8 cellular contexts compared by ENCODE assay signal in the genomic region with DNA sequence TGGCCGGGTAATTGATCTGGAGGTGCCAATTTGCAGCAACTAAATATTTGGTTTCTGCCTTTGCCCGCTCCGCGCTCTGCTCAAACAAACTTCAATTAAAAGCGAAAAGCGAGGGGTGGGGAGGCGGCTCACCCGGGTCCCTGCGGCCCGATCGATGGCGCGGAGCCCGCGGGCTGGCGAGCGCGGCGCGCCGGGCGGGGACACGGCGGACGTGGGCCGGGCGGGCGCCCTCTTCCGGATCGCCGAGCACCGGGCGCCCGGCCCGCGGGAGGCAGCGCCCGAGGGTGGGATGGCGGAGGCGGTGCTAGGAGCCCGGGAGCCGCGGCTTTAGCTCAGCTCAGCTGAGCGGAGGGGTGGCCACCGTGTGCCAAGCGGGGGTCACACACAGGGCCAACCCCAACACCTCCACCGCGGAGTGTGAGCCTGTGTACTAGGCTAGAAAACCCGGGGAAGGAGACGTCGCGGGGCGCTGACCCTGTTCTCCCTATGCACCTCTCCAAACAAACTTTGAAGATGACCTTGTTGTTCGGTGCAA. TPM values are rescaled to one million over a fixed set of nuclear protein-coding genes. Genes with fewer than 3 reads are reported as not detected.
DNase-seq lines count a peak whose midpoint lies in the region; ATAC-seq and TF ChIP-seq lines count a peak whose summit lies in the region.

No MANE protein-coding gene starts in this region.

- H3K4me3 ChIP-seq in effector memory CD4-positive, alpha-beta T cell (ENCODE audit: insufficient read depth, low read depth, low read length, poor library complexity, severe bottlenecking) = peak overlapping the region; percentile 55

- H3K9me3 Mint-ChIP-seq in activated CD4-positive, alpha-beta T cell treated with anti-CD3 and anti-CD28 coated beads, Interleukin-2, amount 10 ng/mL, durations not matched to agents 24 days and 14 days = no peaks in the 10 kb centered on the region
- no peaks in the 10 kb centered on the region for H3K9me3 Mint-ChIP-seq in mesothelial cell of epicardium

- no peaks in the 10 kb centered on the region for H3K9me3 ChIP-seq in effector memory CD4-positive, alpha-beta T cell (ENCODE audit: control insufficient read depth, low read length)

- intact Hi-C loops in activated CD4-positive, alpha-beta T cell treated with anti-CD3 and anti-CD28 coated beads, Interleukin-2, amount 10 ng/mL, durations not matched to agents 24 days and 14 days (cut with micrococcal nuclease) = loop anchor here (1.0 kb wide), 2 partner anchors 47 to 113 kb away; a partner anchor contains a TSS

- H3K27me3 Mint-ChIP-seq in activated CD4-positive, alpha-beta T cell treated with anti-CD3 and anti-CD28 coated beads, Interleukin-2, amount 10 ng/mL, durations not matched to agents 24 days and 14 days = peaks cover 34% of the 10 kb centered on the region
- peaks cover 22% of the 10 kb centered on the region for H3K27me3 Mint-ChIP-seq in mesothelial cell of epicardium (ENCODE audit: low read depth)

- DNase-seq in NCI-H1694 treated with DMSO at 0.1 percent for 48 hours (lab: John Stamatoyannopoulos, UW) (peak; percentile 34), NCI-H1694 (lab: John Stamatoyannopoulos, UW) (no peak), NCI-H146 (lab: John Stamatoyannopoulos, UW) (peak; percentile 56), mesothelial cell of epicardium (ENCODE audit: low spot score in 2 of 2, unreplicated experiment in 2 of 2) (peak in 1 of 2 experiments; percentile 62), ecto neural progenitor cell (ENCODE audit: low spot score) (no peak)
- peak; percentile 84 for DNase-seq in activated CD4-positive, alpha-beta T cell treated with anti-CD3 and anti-CD28 coated beads, Interleukin-2, amount 10 ng/mL, durations not matched to agents 24 days and 14 days
- DNase-seq in effector memory CD4-positive, alpha-beta T cell = peak in 2 of 3 donors; percentile 5 to 8
- peak; percentile 58 for DNase-seq in stimulated activated naive CD8-positive, alpha-beta T cell treated with anti-CD3 and anti-CD28 coated beads, Interleukin-15, Interleukin-2, amounts not matched to agents 100 U/mL and 50 U/mL, for 24 hours

- H3K27me3 ChIP-seq in effector memory CD4-positive, alpha-beta T cell (replicated peaks; ENCODE audit: control insufficient read depth, insufficient read depth, low read length, poor library complexity, severe bottlenecking) = peaks cover 38% of the 10 kb centered on the region

- peaks cover 18% of the 10 kb centered on the region for H3K4me1 Mint-ChIP-seq in activated CD4-positive, alpha-beta T cell treated with anti-CD3 and anti-CD28 coated beads, Interleukin-2, amount 10 ng/mL, durations not matched to agents 24 days and 14 days
- peaks cover 40% of the 10 kb centered on the region for H3K4me1 Mint-ChIP-seq in mesothelial cell of epicardium

- no peak overlapping the region for H3K27ac Mint-ChIP-seq in activated CD4-positive, alpha-beta T cell treated with anti-CD3 and anti-CD28 coated beads, Interleukin-2, amount 10 ng/mL, durations not matched to agents 24 days and 14 days
- H3K27ac Mint-ChIP-seq in mesothelial cell of epicardium = no peak overlapping the region

- no peaks in the 10 kb centered on the region for H3K36me3 ChIP-seq in effector memory CD4-positive, alpha-beta T cell (ENCODE audit: control insufficient read depth, insufficient read depth, low read length)

- H3K4me1 ChIP-seq in effector memory CD4-positive, alpha-beta T cell (ENCODE audit: control insufficient read depth, insufficient read depth, low read length, poor library complexity, severe bottlenecking) = peaks cover 13% of the 10 kb centered on the region

- H3K36me3 Mint-ChIP-seq in activated CD4-positive, alpha-beta T cell treated with anti-CD3 and anti-CD28 coated beads, Interleukin-2, amount 10 ng/mL, durations not matched to agents 24 days and 14 days (ENCODE audit: low read depth) = peaks cover 7% of the 10 kb centered on the region
- H3K36me3 Mint-ChIP-seq in mesothelial cell of epicardium = peaks cover 5% of the 10 kb centered on the region

- no peak overlapping the region for H3K27ac ChIP-seq in effector memory CD4-positive, alpha-beta T cell (ENCODE audit: insufficient read depth, low read length, poor library complexity, severe bottlenecking)

- TF ChIP-seq CTCF in mesothelial cell of epicardium (IDR thresholded peaks at IDR 0.05; ENCODE audit: unreplicated experiment) = no peak

- peak overlapping the region; percentile 93 for H3K4me3 Mint-ChIP-seq in activated CD4-positive, alpha-beta T cell treated with anti-CD3 and anti-CD28 coated beads, Interleukin-2, amount 10 ng/mL, durations not matched to agents 24 days and 14 days
- peak overlapping the region; percentile 88 for H3K4me3 Mint-ChIP-seq in mesothelial cell of epicardium

- ATAC-seq in stimulated activated naive CD8-positive, alpha-beta T cell treated with anti-CD3 and anti-CD28 coated beads, Interleukin-15, Interleukin-2, amounts not matched to agents 100 U/mL and 50 U/mL, for 24 hours = peak; percentile 65

RNA-seq across cellular contexts. Expression of a gene that starts 32.2 kb away (rescaled TPM):
- total RNA-seq in activated CD4-positive, alpha-beta T cell treated with anti-CD3 and anti-CD28 coated beads, Interleukin-2, amount 10 ng/mL, durations not matched to agents 24 days and 14 days = 24.6 and 25.4 TPM in 2 replicates
- total RNA-seq in mesothelial cell of epicardium = 83.2 to 86.0 TPM (median 83.2 TPM) in 3 replicates

RNA-seq across cellular contexts. Expression of a gene that starts 41.9 kb away (rescaled TPM):
- total RNA-seq in activated CD4-positive, alpha-beta T cell treated with anti-CD3 and anti-CD28 coated beads, Interleukin-2, amount 10 ng/mL, durations not matched to agents 24 days and 14 days = 176 and 182 TPM in 2 replicates
- total RNA-seq in mesothelial cell of epicardium = 80.6 to 86.1 TPM (median 80.9 TPM) in 3 replicates

RNA-seq across cellular contexts. Expression of a gene that starts 51.1 kb away (rescaled TPM):
- total RNA-seq in activated CD4-positive, alpha-beta T cell treated with anti-CD3 and anti-CD28 coated beads, Interleukin-2, amount 10 ng/mL, durations not matched to agents 24 days and 14 days = 0.21 and 0.42 TPM in 2 replicates
- 2.2 to 3.1 TPM (median 3.0 TPM) in 3 replicates for total RNA-seq in mesothelial cell of epicardium

Comparison
In these comparisons a context has a peak if more than half of its experiments do, and no peak if none do; other contexts are left out.
1. DNase-seq: peak in NCI-H1694 treated with DMSO at 0.1 percent for 48 hours (single experiment), NCI-H146 (single experiment), activated CD4-positive, alpha-beta T cell treated with anti-CD3 and anti-CD28 coated beads, Interleukin-2, amount 10 ng/mL, durations not matched to agents 24 days and 14 days (single experiment), effector memory CD4-positive, alpha-beta T cell (2 of 3) and stimulated activated naive CD8-positive, alpha-beta T cell treated with anti-CD3 and anti-CD28 coated beads, Interleukin-15, Interleukin-2, amounts not matched to agents 100 U/mL and 50 U/mL, for 24 hours (single experiment); none in NCI-H1694 (single experiment) and ecto neural progenitor cell (single experiment).